In genomic region chr11:74749965-74750296, GRCh38 we compare ENCODE assay signal across 9 cellular contexts. TPM values are rescaled to one million over a fixed set of nuclear protein-coding genes. Genes with fewer than 3 reads are reported as not detected.
DNase-seq lines count a peak whose midpoint lies in the region; ATAC-seq and TF ChIP-seq lines count a peak whose summit lies in the region.
"Had no signal": no experiment of that assay in that cellular context is flagged by ENCODE, and none has a peak within 500 bp of the region (broad histone marks: within the 10 kb centered on the region; RNA-seq: fewer than 3 reads in every experiment).

No MANE protein-coding gene starts in this region.

- no peaks in the 10 kb centered on the region for H3K27me3 ChIP-seq in thoracic aorta (replicated peaks; ENCODE audit: insufficient read depth)

- H3K27me3 Mint-ChIP-seq in activated CD8-positive, alpha-beta memory T cell treated with anti-CD3 and anti-CD28 coated beads, Interleukin-2, amount 10 ng/mL, durations not matched to agents 7 days and 5 days: no peaks in the 10 kb centered on the region
- no peaks in the 10 kb centered on the region for H3K27me3 Mint-ChIP-seq in activated naive CD8-positive, alpha-beta T cell treated with anti-CD3 and anti-CD28 coated beads for 36 hours

- TF ChIP-seq CTCF in thoracic aorta (IDR thresholded peaks at IDR 0.05): no peak

- no peaks in the 10 kb centered on the region for H3K9me3 ChIP-seq in thoracic aorta

- no peak overlapping the region for H3K27ac ChIP-seq in thoracic aorta

- peak overlapping the region; percentile 84 for H3K4me3 ChIP-seq in thoracic aorta

- peaks cover 7% of the 10 kb centered on the region for H3K36me3 Mint-ChIP-seq in activated CD8-positive, alpha-beta memory T cell treated with anti-CD3 and anti-CD28 coated beads, Interleukin-2, amount 10 ng/mL, durations not matched to agents 7 days and 5 days
- H3K36me3 Mint-ChIP-seq in activated naive CD8-positive, alpha-beta T cell treated with anti-CD3 and anti-CD28 coated beads for 36 hours: peaks cover 12% of the 10 kb centered on the region

- no peaks in the 10 kb centered on the region for H3K36me3 ChIP-seq in thoracic aorta

- ATAC-seq in activated CD8-positive, alpha-beta memory T cell treated with anti-CD3 and anti-CD28 coated beads, Interleukin-2, amount 10 ng/mL, durations not matched to agents 7 days and 5 days: no peak
- peak; percentile 21 for ATAC-seq in left colon
- ATAC-seq in thoracic aorta (ENCODE audit: insufficient number of reproducible peaks, low FRiP score, low read depth): no peak
- ATAC-seq in esophagus mucosa: no peak
- ATAC-seq in GM19452 (IDR thresholded peaks at IDR 0.05; ENCODE audit: unreplicated experiment): no peak

- CTCF ChIA-PET in activated CD8-positive, alpha-beta memory T cell treated with anti-CD3 and anti-CD28 coated beads, Interleukin-2, amount 10 ng/mL, durations not matched to agents 7 days and 5 days (lab: Charles Lee): interaction anchor here (0.7 to 1.7 kb wide), 5 partner anchors 8 to 47 kb away, joined by 3 to 6 read pairs (median 3); no protein-coding TSS in a partner anchor

- peak; percentile 23 for DNase-seq in activated CD8-positive, alpha-beta memory T cell treated with anti-CD3 and anti-CD28 coated beads, Interleukin-2, amount 10 ng/mL, durations not matched to agents 7 days and 5 days
- no peak for DNase-seq in activated CD8-positive, alpha-beta memory T cell treated with anti-CD3 and anti-CD28 coated beads, Interleukin-2, amount 50 U/mL, for 4 hours
- no peak for DNase-seq in activated naive CD8-positive, alpha-beta T cell treated with anti-CD3 and anti-CD28 coated beads for 36 hours
- DNase-seq in left colon (no peak), thoracic aorta (ENCODE audit: low spot score) (no peak), NCI-H510A treated with DMSO at 0.1 percent for 48 hours (lab: John Stamatoyannopoulos, UW) (no peak)

- H3K4me1 Mint-ChIP-seq in activated CD8-positive, alpha-beta memory T cell treated with anti-CD3 and anti-CD28 coated beads, Interleukin-2, amount 10 ng/mL, durations not matched to agents 7 days and 5 days: peaks cover 37% of the 10 kb centered on the region
- H3K4me1 Mint-ChIP-seq in activated naive CD8-positive, alpha-beta T cell treated with anti-CD3 and anti-CD28 coated beads for 36 hours: peaks cover 48% of the 10 kb centered on the region

- peak overlapping the region; percentile 81 for H3K27ac Mint-ChIP-seq in activated CD8-positive, alpha-beta memory T cell treated with anti-CD3 and anti-CD28 coated beads, Interleukin-2, amount 10 ng/mL, durations not matched to agents 7 days and 5 days
- peak overlapping the region; percentile 84 for H3K27ac Mint-ChIP-seq in activated naive CD8-positive, alpha-beta T cell treated with anti-CD3 and anti-CD28 coated beads for 36 hours

- H3K4me3 Mint-ChIP-seq in activated CD8-positive, alpha-beta memory T cell treated with anti-CD3 and anti-CD28 coated beads, Interleukin-2, amount 10 ng/mL, durations not matched to agents 7 days and 5 days: peak overlapping the region; percentile 82
- H3K4me3 Mint-ChIP-seq in activated naive CD8-positive, alpha-beta T cell treated with anti-CD3 and anti-CD28 coated beads for 36 hours: peak overlapping the region; percentile 92

- peaks cover 17 to 29% of the 10 kb centered on the region in 2 donors for H3K4me1 ChIP-seq in thoracic aorta (ENCODE audit: control insufficient read depth in 1 of 2, low read depth in 2 of 2)

- intact Hi-C loops in left colon (cut with DNase I, micrococcal nuclease): loop anchor here in 1 of 2 donors (10.0 kb wide), 2 partner anchors 285 to 355 kb away; partner anchors contain the start of genes KCNE3 and PGM2L1

- no peaks in the 10 kb centered on the region for H3K9me3 Mint-ChIP-seq in activated CD8-positive, alpha-beta memory T cell treated with anti-CD3 and anti-CD28 coated beads, Interleukin-2, amount 10 ng/mL, durations not matched to agents 7 days and 5 days (ENCODE audit: low read depth)
- no peaks in the 10 kb centered on the region for H3K9me3 Mint-ChIP-seq in activated naive CD8-positive, alpha-beta T cell treated with anti-CD3 and anti-CD28 coated beads for 36 hours

RNA-seq across cellular contexts. Expression of gene RNF169, which starts 1.3 kb away (rescaled TPM):
- total RNA-seq in activated CD8-positive, alpha-beta memory T cell treated with anti-CD3 and anti-CD28 coated beads, Interleukin-2, amount 10 ng/mL, durations not matched to agents 7 days and 5 days: 10 to 100 TPM; 17.2 to 17.3 TPM
- total RNA-seq in activated naive CD8-positive, alpha-beta T cell treated with anti-CD3 and anti-CD28 coated beads for 36 hours: 10 to 100 TPM; 12.4 to 13.3 TPM
- total RNA-seq in left colon: 10 to 100 TPM; 11.2 to 12.6 TPM
- total RNA-seq in thoracic aorta: 10 to 100 TPM; 22.1 to 30.1 TPM
- 12.4 TPM for total RNA-seq in esophagus mucosa

RNA-seq across cellular contexts. Expression of gene CHRDL2, which starts 18.7 kb away (rescaled TPM):
- not detected for total RNA-seq in activated CD8-positive, alpha-beta memory T cell treated with anti-CD3 and anti-CD28 coated beads, Interleukin-2, amount 10 ng/mL, durations not matched to agents 7 days and 5 days
- not detected for total RNA-seq in activated naive CD8-positive, alpha-beta T cell treated with anti-CD3 and anti-CD28 coated beads for 36 hours
- total RNA-seq in left colon (1 to 10 TPM in 1 of 2 donors, not detected in 1; 4.6 TPM), thoracic aorta (1 to 10 TPM in 1 of 2 donors, not detected in 1; 1.9 TPM), esophagus mucosa (2.0 TPM)
- total RNA-seq: pulmonary artery endothelial cell had no signal
